ENCODE assay signal across 22 cellular contexts in genomic region chr22:50734986-50735738, GRCh38. TPM values are rescaled to one million over a fixed set of nuclear protein-coding genes. Genes with fewer than 3 reads are reported as not detected.
"Had no signal": no experiment of that assay in that cellular context is flagged by ENCODE, and none has a peak within 500 bp of the region (broad histone marks: within the 10 kb centered on the region; RNA-seq: fewer than 3 reads in every experiment).

No MANE protein-coding gene starts in this region.

- H3K4me1 ChIP-seq: ascending aorta, breast epithelium, psoas muscle, right lobe of liver, uterus had no signal

- H3K9ac ChIP-seq: SK-N-SH had no signal

- H3K27me3 ChIP-seq: ascending aorta, breast epithelium, right lobe of liver, thyroid gland, uterus had no signal

- ATAC-seq: gastrocnemius medialis; heart left ventricle; mucosa of descending colon; naive thymus-derived CD4-positive, alpha-beta T cell; psoas muscle; right lobe of liver; T-cell had no signal

- H3K9me3 ChIP-seq: ascending aorta, breast epithelium, gastrocnemius medialis, heart left ventricle, mucosa of descending colon, psoas muscle, right lobe of liver, SK-N-SH, thyroid gland, uterus had no signal

- DNase-seq: dermis blood vessel endothelial cell; immature natural killer cell; mammary epithelial cell; naive thymus-derived CD4-positive, alpha-beta T cell; SK-N-SH; stimulated activated CD4-positive, alpha-beta T cell treated with anti-CD3 and anti-CD28 coated beads, Interleukin-1b, Interleukin-23, amount 100 ng/mL, for 48 hours; T-cell; T-helper 9 cell; thyroid gland had no signal

- H3K27ac ChIP-seq: ascending aorta, breast epithelium, gastrocnemius medialis, heart left ventricle, psoas muscle, right lobe of liver, thyroid gland, uterus had no signal

- H3K4me3 ChIP-seq: ascending aorta, breast epithelium, gastrocnemius medialis, heart left ventricle, mucosa of descending colon, psoas muscle, right lobe of liver, thyroid gland, uterus had no signal

- H3K4me2 ChIP-seq: SK-N-SH had no signal

- H3K36me3 ChIP-seq: ascending aorta, breast epithelium, gastrocnemius medialis, right lobe of liver, thyroid gland, uterus had no signal

RNA-seq across cellular contexts. Expression of gene ACR, which starts 2.8 kb away (rescaled TPM):
- total RNA-seq: activated CD4-positive, alpha-beta T cell treated with anti-CD3 and anti-CD28 coated beads, Interleukin-2, amount 10 ng/mL, durations not matched to agents 7 days and 5 days; activated CD8-positive, alpha-beta memory T cell treated with anti-CD3 and anti-CD28 coated beads for 36 hours; activated T-helper 2 cell treated with anti-CD3 and anti-CD28 coated beads, Interferon-gamma antibody, Interleukin-2, Interleukin-4, amounts not matched to agents 10 μg/mL and 5 μg/mL and 100 μg/mL, durations not matched to agents 14 hours and 24 hours and 36 hours; ascending aorta; cerebellum; epithelial cell of proximal tubule; gastrocnemius medialis; mammary epithelial cell; naive thymus-derived CD4-positive, alpha-beta T cell; T-cell had no signal
- polyA plus RNA-seq: immature natural killer cell; mammary epithelial cell; naive thymus-derived CD4-positive, alpha-beta T cell had no signal
